ENCODE assay signal across 9 cellular contexts in genomic region chr5:68251386-68251785, GRCh38. TPM values are rescaled to one million over a fixed set of nuclear protein-coding genes. Genes with fewer than 3 reads are reported as not detected.
A peak's percentile ranks its signal among the peaks of the same experiment; 100 is the strongest.
DNase-seq lines count a peak whose midpoint lies in the region; ATAC-seq, FAIRE-seq and TF ChIP-seq lines count a peak whose summit lies in the region.
"Had no signal": no experiment of that assay in that cellular context is flagged by ENCODE, and none has a peak within 500 bp of the region (broad histone marks: within the 10 kb centered on the region; RNA-seq: fewer than 3 reads in every experiment).

No MANE protein-coding gene starts in this region.

- no peak overlapping the region for H3K4me3 ChIP-seq in Peyer's patch
- H3K4me3 ChIP-seq in lower lobe of right lung: no peak overlapping the region

- no peaks in the 10 kb centered on the region for H3K27me3 ChIP-seq in Peyer's patch
- H3K27me3 ChIP-seq in lower lobe of right lung (ENCODE audit: low read depth): no peaks in the 10 kb centered on the region

- no peak for FAIRE-seq in D721Med (lab: Jason Lieb, UNC)

- H3K9me3 Mint-ChIP-seq in activated naive CD4-positive, alpha-beta T cell treated with anti-CD3 and anti-CD28 coated beads, Interleukin-2, amount 10 ng/mL, durations not matched to agents 7 days and 5 days: no peaks in the 10 kb centered on the region
- H3K9me3 Mint-ChIP-seq in stimulated activated effector memory CD8-positive, alpha-beta T cell treated with anti-CD3 and anti-CD28 coated beads, Interleukin-12 subunit alpha, Interleukin-12 subunit beta, amount 100 ng/mL, for 72 hours: no peaks in the 10 kb centered on the region

- peaks cover 0 to 70% (median 5%) of the 10 kb centered on the region in 4 donors for H3K4me1 ChIP-seq in Peyer's patch
- peaks cover 81% of the 10 kb centered on the region for H3K4me1 ChIP-seq in lower lobe of right lung

- H3K9me3 ChIP-seq in Peyer's patch (no peaks in the 10 kb centered on the region), lower lobe of right lung (no peaks in the 10 kb centered on the region)

- TF ChIP-seq POLR2A in Peyer's patch (IDR thresholded peaks at IDR 0.05): no peak
- no peak for TF ChIP-seq POLR2A in GM18505 (IDR thresholded peaks at IDR 0.05; ENCODE audit: borderline replicate concordance, extremely low read depth, insufficient read depth, insufficient read length)

- H3K36me3 ChIP-seq in Peyer's patch (no peaks in the 10 kb centered on the region), lower lobe of right lung (no peaks in the 10 kb centered on the region)

- H3K27ac Mint-ChIP-seq in activated naive CD4-positive, alpha-beta T cell treated with anti-CD3 and anti-CD28 coated beads, Interleukin-2, amount 10 ng/mL, durations not matched to agents 7 days and 5 days: peak overlapping the region; percentile 75
- H3K27ac Mint-ChIP-seq in stimulated activated effector memory CD8-positive, alpha-beta T cell treated with anti-CD3 and anti-CD28 coated beads, Interleukin-12 subunit alpha, Interleukin-12 subunit beta, amount 100 ng/mL, for 72 hours: no peak overlapping the region

- H3K4me1 Mint-ChIP-seq in activated naive CD4-positive, alpha-beta T cell treated with anti-CD3 and anti-CD28 coated beads, Interleukin-2, amount 10 ng/mL, durations not matched to agents 7 days and 5 days: peaks cover 77% of the 10 kb centered on the region
- peaks cover 72% of the 10 kb centered on the region for H3K4me1 Mint-ChIP-seq in stimulated activated effector memory CD8-positive, alpha-beta T cell treated with anti-CD3 and anti-CD28 coated beads, Interleukin-12 subunit alpha, Interleukin-12 subunit beta, amount 100 ng/mL, for 72 hours

- DNase-seq in Peyer's patch (peak in 1 of 3 donors; percentile 55), lower lobe of right lung (no peak), NCI-H2227 treated with DMSO at 0.1 percent for 48 hours (lab: John Stamatoyannopoulos, UW) (no peak), D721Med (ENCODE audit: insufficient read length, low spot score) (no peak), GM10266 (ENCODE audit: extremely low spot score) (no peak)
- DNase-seq in activated naive CD4-positive, alpha-beta T cell treated with anti-CD3 and anti-CD28 coated beads, Interleukin-2, amount 10 ng/mL, durations not matched to agents 7 days and 5 days: peak; percentile 48
- no peak for DNase-seq in stimulated activated effector memory CD8-positive, alpha-beta T cell treated with anti-CD3 and anti-CD28 coated beads, Interleukin-12 subunit alpha, Interleukin-12 subunit beta, amount 100 ng/mL, for 72 hours (ENCODE audit: low spot score in 2 of 2)
- DNase-seq: HCEC 1CT had no signal

- H3K4me3 Mint-ChIP-seq in activated naive CD4-positive, alpha-beta T cell treated with anti-CD3 and anti-CD28 coated beads, Interleukin-2, amount 10 ng/mL, durations not matched to agents 7 days and 5 days: no peak overlapping the region
- H3K4me3 Mint-ChIP-seq in stimulated activated effector memory CD8-positive, alpha-beta T cell treated with anti-CD3 and anti-CD28 coated beads, Interleukin-12 subunit alpha, Interleukin-12 subunit beta, amount 100 ng/mL, for 72 hours: no peak overlapping the region

- peaks cover 25% of the 10 kb centered on the region for H3K36me3 Mint-ChIP-seq in activated naive CD4-positive, alpha-beta T cell treated with anti-CD3 and anti-CD28 coated beads, Interleukin-2, amount 10 ng/mL, durations not matched to agents 7 days and 5 days
- no peaks in the 10 kb centered on the region for H3K36me3 Mint-ChIP-seq in stimulated activated effector memory CD8-positive, alpha-beta T cell treated with anti-CD3 and anti-CD28 coated beads, Interleukin-12 subunit alpha, Interleukin-12 subunit beta, amount 100 ng/mL, for 72 hours

- H3K27me3 Mint-ChIP-seq in activated naive CD4-positive, alpha-beta T cell treated with anti-CD3 and anti-CD28 coated beads, Interleukin-2, amount 10 ng/mL, durations not matched to agents 7 days and 5 days: no peaks in the 10 kb centered on the region

- H3K27ac ChIP-seq in Peyer's patch (peak overlapping the region in 3 of 4 donors; percentile 53 to 54 (median 53)), lower lobe of right lung (peak overlapping the region; percentile 41)

- intact Hi-C loops in lower lobe of right lung (cut with DNase I): loop anchor here (10.0 kb wide), 1 partner anchor 1007 kb away; no protein-coding TSS in a partner anchor

- TF ChIP-seq CTCF in Peyer's patch (IDR thresholded peaks at IDR 0.05): no peak
- no peak for TF ChIP-seq CTCF in lower lobe of right lung (IDR thresholded peaks at IDR 0.05)
- TF ChIP-seq CTCF in D721Med (IDR thresholded peaks at IDR 0.05; ENCODE audit: insufficient read depth, missing control alignments): no peak
- no peak for TF ChIP-seq CTCF in GM10266 (IDR thresholded peaks at IDR 0.05; ENCODE audit: control insufficient read depth, insufficient read depth, low read depth, missing control alignments)

- ATAC-seq in lower lobe of right lung: peak in 1 of 2 donors; percentile 72
- peak; percentile 82 for ATAC-seq in stimulated activated effector memory CD8-positive, alpha-beta T cell treated with anti-CD3 and anti-CD28 coated beads, Interleukin-12 subunit alpha, Interleukin-12 subunit beta, amount 100 ng/mL, for 72 hours
- no peak for ATAC-seq in GM18505 (IDR thresholded peaks at IDR 0.05; ENCODE audit: unreplicated experiment)

- CTCF ChIA-PET in activated naive CD4-positive, alpha-beta T cell treated with anti-CD3 and anti-CD28 coated beads, Interleukin-2, amount 10 ng/mL, durations not matched to agents 7 days and 5 days (lab: Charles Lee): interaction anchor here (1.3 to 2.5 kb wide), 3 partner anchors 29 to 38 kb away, joined by 4 to 8 read pairs (median 4); no protein-coding TSS in a partner anchor

RNA-seq across cellular contexts. Expression of gene PIK3R1, which starts 35.8 kb away (rescaled TPM):
- total RNA-seq in Peyer's patch (100 to 1,000 TPM in 1 of 4 donors, 10 to 100 TPM in 3; 69.3 to 113 (median 87.5) TPM), lower lobe of right lung (122 TPM)
